In the genomic region with DNA sequence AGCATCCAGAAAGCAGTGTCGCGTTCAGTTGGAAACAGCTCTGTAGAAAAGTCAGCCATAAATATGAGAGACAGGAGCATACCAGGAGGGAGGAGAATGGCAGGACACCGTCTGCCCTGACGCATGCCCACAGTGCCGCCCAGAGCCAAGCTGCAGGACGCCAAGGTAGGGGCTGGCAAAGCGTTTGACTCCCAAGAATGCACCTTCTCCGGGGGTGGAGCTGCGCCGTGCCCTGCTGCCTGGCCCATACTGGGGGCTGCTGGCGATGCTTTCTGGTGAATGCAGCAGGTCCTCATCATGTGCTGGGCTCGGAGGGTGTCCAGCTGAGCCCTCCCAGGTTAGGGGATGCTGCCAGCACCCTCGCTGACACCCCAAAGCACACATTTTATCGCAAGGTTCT, we compare ENCODE assay signal across 28 cellular contexts.
"Had no signal": no experiment of that assay in that cellular context is flagged by ENCODE, and none has a peak within 500 bp of the region (broad histone marks: within the 10 kb centered on the region; RNA-seq: fewer than 3 reads in every experiment).

No MANE protein-coding gene starts in this region.

- H3K4me3 ChIP-seq: colonic mucosa, coronary artery, dorsolateral prefrontal cortex, esophagus muscularis mucosa, esophagus squamous epithelium, gastrocnemius medialis, gastroesophageal sphincter, heart left ventricle, heart right ventricle had no signal

- H3K4me1 Mint-ChIP-seq: endodermal cell had no signal

- H3K4me1 ChIP-seq: colonic mucosa, esophagus muscularis mucosa, esophagus squamous epithelium, foreskin keratinocyte, gastrocnemius medialis, gastroesophageal sphincter, heart left ventricle, heart right ventricle had no signal

- H3K4me3 Mint-ChIP-seq: dendritic cell treated with granulocyte-macrophage colony-stimulating factor and Interleukin-4, amounts not matched to agents 40 ng/mL and 50 ng/mL, for 4 days; effector memory CD8-positive, alpha-beta T cell; endodermal cell had no signal

- H3K27ac ChIP-seq: colonic mucosa, coronary artery, dorsolateral prefrontal cortex, epithelial cell of prostate, esophagus muscularis mucosa, esophagus squamous epithelium, foreskin keratinocyte, gastrocnemius medialis, gastroesophageal sphincter, heart left ventricle, heart right ventricle had no signal

- H3K36me3 ChIP-seq: colonic mucosa, esophagus muscularis mucosa, esophagus squamous epithelium, gastrocnemius medialis, gastroesophageal sphincter, heart left ventricle, heart right ventricle had no signal

- H3K9me3 ChIP-seq: colonic mucosa, gastrocnemius medialis had no signal

- H3K27me3 Mint-ChIP-seq: dendritic cell treated with granulocyte-macrophage colony-stimulating factor and Interleukin-4, amounts not matched to agents 40 ng/mL and 50 ng/mL, for 4 days; effector memory CD8-positive, alpha-beta T cell had no signal

- H3K27ac Mint-ChIP-seq: dendritic cell treated with granulocyte-macrophage colony-stimulating factor and Interleukin-4, amounts not matched to agents 40 ng/mL and 50 ng/mL, for 4 days; effector memory CD8-positive, alpha-beta T cell; endodermal cell had no signal

- FAIRE-seq: colon, endometrium, endothelial cell of umbilical vein, frontal cortex had no signal

- H3K27me3 ChIP-seq: colonic mucosa, dorsolateral prefrontal cortex, foreskin keratinocyte, gastrocnemius medialis had no signal

- DNase-seq: colonic mucosa; cortex of kidney; dermis blood vessel endothelial cell; dorsolateral prefrontal cortex; effector CD4-positive, alpha-beta T cell; effector CD8-positive, alpha-beta T cell; effector memory CD4-positive, alpha-beta T cell; effector memory CD8-positive, alpha-beta T cell; endodermal cell; erythroblast; esophagus squamous epithelium; foreskin fibroblast; foreskin keratinocyte; foreskin melanocyte; gastrocnemius medialis; glutamatergic neuron; head of caudate nucleus; heart right ventricle had no signal
